Comparison of ENCODE assay signal across 8 cellular contexts in genomic region chr11:19742595-19743292, GRCh38.
DNase-seq lines count a peak whose midpoint lies in the region; ATAC-seq and TF ChIP-seq lines count a peak whose summit lies in the region.

No MANE protein-coding gene starts in this region.

- peaks cover 7% of the 10 kb centered on the region for H3K27me3 Mint-ChIP-seq in T-helper 2 cell treated with Interferon-gamma antibody and Interleukin-4, amounts not matched to agents 5 μg/mL and 100 μg/mL, for 36 hours (ENCODE audit: low read depth)

- H3K36me3 ChIP-seq in DND-41 (ENCODE audit: insufficient read depth, low read length) (no peaks in the 10 kb centered on the region), HAP-1 (replicated peaks) (no peaks in the 10 kb centered on the region)

- H3K4me1 Mint-ChIP-seq in T-helper 2 cell treated with Interferon-gamma antibody and Interleukin-4, amounts not matched to agents 5 μg/mL and 100 μg/mL, for 36 hours (ENCODE audit: low read depth) = no peaks in the 10 kb centered on the region

- no peak overlapping the region for H3K27ac ChIP-seq in DND-41 (ENCODE audit: low read length)

- H4K20me1 ChIP-seq in DND-41 (ENCODE audit: insufficient read depth, low read length) = 0 out of 2 replicates have a peak, but pooled peaks cover 4% of the 10 kb centered on the region

- ATAC-seq in DND-41 (ENCODE audit: insufficient read depth, low read depth) (peak; percentile 66; the same call in 2 of the 3 replicates), HG02588 (IDR thresholded peaks at IDR 0.05; ENCODE audit: unreplicated experiment) (no peak)

- H3K79me2 ChIP-seq in DND-41 (ENCODE audit: insufficient read depth, low read length) = no peaks in the 10 kb centered on the region

- H3K36me3 Mint-ChIP-seq in T-helper 2 cell treated with Interferon-gamma antibody and Interleukin-4, amounts not matched to agents 5 μg/mL and 100 μg/mL, for 36 hours (ENCODE audit: low read depth) = no peaks in the 10 kb centered on the region

- H3K4me1 ChIP-seq in DND-41 (ENCODE audit: insufficient read depth, low read length) = no peaks in the 10 kb centered on the region
- no peaks in the 10 kb centered on the region for H3K4me1 ChIP-seq in HAP-1

- H2AFZ ChIP-seq in DND-41 (ENCODE audit: low read depth, low read length) = no peak overlapping the region

- no peak overlapping the region for H3K4me3 Mint-ChIP-seq in T-helper 2 cell treated with Interferon-gamma antibody and Interleukin-4, amounts not matched to agents 5 μg/mL and 100 μg/mL, for 36 hours

- in situ Hi-C loops in HAP-1 (cut with MboI; ENCODE audit: low sequenced_read_pairs) (loop anchor here (25.0 kb wide), 1 partner anchor 680 kb away; the partner anchor contains the start of gene MRGPRX2), astrocyte of the cerebellum (cut with HindIII; ENCODE audit: low sequenced_read_pairs) (no loop called here)

- no peak overlapping the region for H3K27ac Mint-ChIP-seq in T-helper 2 cell treated with Interferon-gamma antibody and Interleukin-4, amounts not matched to agents 5 μg/mL and 100 μg/mL, for 36 hours

- DNase-seq in DND-41 (peak; percentile 53), HAP-1 (ENCODE audit: low spot score in 2 of 2) (peak; percentile 41 to 75), NCI-H1105 treated with DMSO at 0.1 percent for 48 hours (lab: John Stamatoyannopoulos, UW) (peak; percentile 70), astrocyte of the cerebellum (ENCODE audit: low read depth) (peak; percentile 65), hypothalamus (lab: John Stamatoyannopoulos, UW) (peak in 48 of 51 donors; percentile 19 to 85 (median 62)), smooth muscle cell of the brain vasculature (ENCODE audit: low read depth, low spot score) (peak; percentile 45)
- peak; percentile 45 for DNase-seq in T-helper 2 cell treated with Interferon-gamma antibody and Interleukin-4, amounts not matched to agents 5 μg/mL and 100 μg/mL, for 36 hours (ENCODE audit: low spot score)

- no peaks in the 10 kb centered on the region for H3K9me3 Mint-ChIP-seq in T-helper 2 cell treated with Interferon-gamma antibody and Interleukin-4, amounts not matched to agents 5 μg/mL and 100 μg/mL, for 36 hours

- no peak overlapping the region for H3K9ac ChIP-seq in DND-41 (ENCODE audit: low read depth, low read length)

- TF ChIP-seq CTCF in DND-41 (IDR thresholded peaks at IDR 0.05; ENCODE audit: borderline replicate concordance, extremely low read depth, low read length, poor library complexity, severe bottlenecking) (peak; percentile 83), astrocyte of the cerebellum (IDR thresholded peaks at IDR 0.05; ENCODE audit: low read depth, low read length, missing control alignments) (peak; percentile 80)

- H3K4me3 ChIP-seq in DND-41 (ENCODE audit: low read depth in 1 of 2, low read length in 2 of 2) = no peak overlapping the region
- H3K4me3 ChIP-seq in HAP-1 = no peak overlapping the region
- no peak overlapping the region for H3K4me3 ChIP-seq in astrocyte of the cerebellum (ENCODE audit: low read depth, low read length)

- H3K9me3 ChIP-seq in DND-41 (ENCODE audit: insufficient read depth, low read length, severe bottlenecking) (no peaks in the 10 kb centered on the region), HAP-1 (no peaks in the 10 kb centered on the region)

- peaks cover 16% of the 10 kb centered on the region for H3K27me3 ChIP-seq in DND-41 (ENCODE audit: insufficient read depth, low read length, poor library complexity)
- no peaks in the 10 kb centered on the region for H3K27me3 ChIP-seq in HAP-1 (ENCODE audit: low read depth)

- no peak overlapping the region for H3K4me2 ChIP-seq in DND-41 (ENCODE audit: insufficient read depth, low read length)
